Comparison of ENCODE assay signal across 8 cellular contexts in the genomic region with DNA sequence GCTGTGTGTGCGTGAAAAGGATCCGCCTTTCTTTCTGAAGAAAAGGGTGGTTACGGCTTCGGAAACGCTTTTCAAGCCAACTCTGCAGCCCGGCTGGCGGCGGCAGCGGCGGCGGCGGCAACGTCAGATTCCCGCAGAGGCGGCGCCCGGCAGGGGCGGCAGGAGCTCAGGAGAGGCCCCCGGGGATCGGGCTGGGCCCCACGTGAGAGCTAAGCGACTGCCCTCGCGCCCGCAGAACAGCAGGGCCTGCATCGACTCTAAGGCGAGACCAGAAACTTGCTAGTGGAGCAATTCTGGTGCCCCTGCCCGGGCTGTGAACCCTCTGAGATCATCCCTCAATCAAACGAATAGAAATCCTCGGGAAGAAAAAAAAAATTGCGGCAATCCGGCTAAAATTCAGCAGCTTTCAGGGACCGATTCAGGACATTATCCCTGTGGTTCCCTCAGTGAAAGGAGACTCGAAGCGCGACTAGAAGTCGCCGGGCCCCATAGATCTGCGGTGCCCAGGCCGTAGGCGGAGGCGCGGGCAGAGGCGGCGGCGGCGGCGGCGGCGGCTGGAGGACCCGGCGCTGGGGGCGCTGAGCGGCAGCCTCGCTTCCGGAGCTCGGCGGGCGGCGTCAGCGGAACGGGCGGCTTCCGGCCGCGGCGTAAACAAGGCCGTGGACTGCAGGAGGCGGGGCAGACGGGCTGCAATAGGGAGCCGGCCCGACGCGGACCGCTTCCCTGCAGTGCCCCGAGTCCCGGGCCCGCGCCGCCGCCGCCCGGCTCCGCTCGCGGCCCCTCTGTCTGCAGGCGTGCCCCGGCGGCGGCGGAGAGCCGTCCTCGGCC. TPM values are rescaled to one million over a fixed set of nuclear protein-coding genes. Genes with fewer than 3 reads are reported as not detected.
DNase-seq lines count a peak whose midpoint lies in the region; TF ChIP-seq lines count a peak whose summit lies in the region.

A gene with protein sequence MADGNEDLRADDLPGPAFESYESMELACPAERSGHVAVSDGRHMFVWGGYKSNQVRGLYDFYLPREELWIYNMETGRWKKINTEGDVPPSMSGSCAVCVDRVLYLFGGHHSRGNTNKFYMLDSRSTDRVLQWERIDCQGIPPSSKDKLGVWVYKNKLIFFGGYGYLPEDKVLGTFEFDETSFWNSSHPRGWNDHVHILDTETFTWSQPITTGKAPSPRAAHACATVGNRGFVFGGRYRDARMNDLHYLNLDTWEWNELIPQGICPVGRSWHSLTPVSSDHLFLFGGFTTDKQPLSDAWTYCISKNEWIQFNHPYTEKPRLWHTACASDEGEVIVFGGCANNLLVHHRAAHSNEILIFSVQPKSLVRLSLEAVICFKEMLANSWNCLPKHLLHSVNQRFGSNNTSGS (plus strand): TSS at position 681 of the 828 bp plus-strand sequence. CDS start 316 bp downstream, outside the sequence.

- peaks cover 34 to 46% (median 40%) of the 10 kb centered on the region in 4 donors for H3K4me1 ChIP-seq in stomach

- no peaks in the 10 kb centered on the region for H3K36me3 ChIP-seq in H7 (replicated peaks; ENCODE audit: control insufficient read depth, insufficient read depth, low read length)
- peaks cover 5 to 12% (median 8%) of the 10 kb centered on the region in 4 donors for H3K36me3 ChIP-seq in stomach

- no peaks in the 10 kb centered on the region for H3K27me3 Mint-ChIP-seq in neural crest cell (ENCODE audit: low read depth)

- H3K36me3 Mint-ChIP-seq in neural crest cell (ENCODE audit: low read depth) = no peaks in the 10 kb centered on the region

- H3K27ac ChIP-seq in stomach = peak within 1 kb of the TSS; percentile 96 to 99 (median 97)

- H3K27ac Mint-ChIP-seq in neural crest cell (ENCODE audit: unreplicated experiment) = peak within 1 kb of the TSS; percentile 99

- TF ChIP-seq POLR2A in stomach (IDR thresholded peaks at IDR 0.05) = no peak

- intact Hi-C loops in stomach (cut with DNase I; ENCODE audit: low total_unique reads) = loop anchor here (10.0 kb wide), 1 partner anchor 133 kb away; a partner anchor contains a TSS

- peaks cover 37% of the 10 kb centered on the region for H3K4me1 Mint-ChIP-seq in neural crest cell

- peak; percentile 91 for DNase-seq in GDM1 (lab: John Stamatoyannopoulos, UW)
- DNase-seq in H7 = peak; percentile 90
- DNase-seq in LoVo (ENCODE audit: low spot score) = peak; percentile 89
- DNase-seq in SHP77 (lab: John Stamatoyannopoulos, UW) = peak; percentile 64 to 87
- peak; percentile 86 for DNase-seq in activated effector memory CD4-positive, alpha-beta T cell treated with Interleukin-2 at 50 U/mL for 16 hours
- peak; percentile 79 for DNase-seq in fibroblast of the conjunctiva (ENCODE audit: low read depth)
- DNase-seq in neural crest cell (ENCODE audit: low read depth, low spot score) = peak; percentile 79
- DNase-seq in stomach = peak; percentile 93

- peak; percentile 50 for TF ChIP-seq CTCF in neural crest cell (conservative IDR thresholded peaks at IDR 0.05)
- peak in 2 of 7 experiments; percentile 4 to 34 for TF ChIP-seq CTCF in stomach (IDR thresholded peaks at IDR 0.05)

- TF ChIP-seq EP300 in stomach (IDR thresholded peaks at IDR 0.05) = no peak

- H3K27me3 ChIP-seq in H7 (ENCODE audit: control insufficient read depth, insufficient read depth, low read length) (no peaks in the 10 kb centered on the region), stomach (no peaks in the 10 kb centered on the region)

- peak within 1 kb of the TSS; percentile 89 for H3K4me3 ChIP-seq in H7 (ENCODE audit: insufficient read depth, low read depth, low read length)
- H3K4me3 ChIP-seq in stomach = peak within 1 kb of the TSS; percentile 80 to 99 (median 92)

- WGBS in stomach, 5 donors = 0% methylated on average over 67 to 93 of the region's 93 CpGs

- H3K9me3 Mint-ChIP-seq in neural crest cell = no peaks in the 10 kb centered on the region

- no peaks in the 10 kb centered on the region for H3K9me3 ChIP-seq in stomach

- H3K4me3 Mint-ChIP-seq in neural crest cell = peak within 1 kb of the TSS; percentile 98

RNA-seq across cellular contexts. Expression of the gene that starts here (rescaled TPM):
- 71.5 and 102 TPM in 2 replicates for total RNA-seq in H7 (2014; rRNA removed; shearing (Covaris generic))
- total RNA-seq in neural crest cell = 36.1 and 36.4 TPM in 2 replicates
- 100 to 1,000 TPM in 3 of 5 donors, 10 to 100 TPM in 2; 55.4 to 258 (median 137) TPM for total RNA-seq in stomach
- 10 to 100 TPM; 43.6 to 61.7 (median 45.4) TPM for polyA plus RNA-seq in stomach

Comparison
In these comparisons a context has a peak if more than half of its experiments do, and no peak if none do; other contexts are left out.
1. Peak in every context shown above with its lines: DNase-seq, H3K4me3 ChIP-seq and H3K27ac ChIP-seq.